ENCODE assay signal across 1 cellular context in genomic region chr15:57364282-57365007, GRCh38.
TF ChIP-seq lines count a peak whose summit lies in the region.

No MANE protein-coding gene starts in this region.

TF ChIP-seq in WTC11, 78 proteins besides CTCF, POLR2A, EP300 and RAD21 (continued from another document):
- TF ChIP-seq NFE2L1 (CRISPR knock-in tag; IDR thresholded peaks at IDR 0.05) (0 out of 2 replicates have a peak, but pooled peaks have one; percentile 22), PREB (CRISPR knock-in tag; IDR thresholded peaks at IDR 0.05; ENCODE audit: borderline replicate concordance) (no peak), ZNF121 (CRISPR knock-in tag; IDR thresholded peaks at IDR 0.05) (0 out of 2 replicates have a peak, but pooled peaks have one; percentile 20), ZNF281 (CRISPR knock-in tag; IDR thresholded peaks at IDR 0.05) (no peak), ZNF532 (CRISPR knock-in tag; IDR thresholded peaks at IDR 0.05; ENCODE audit: borderline replicate concordance) (no peak), NFYB (CRISPR knock-in tag; conservative IDR thresholded peaks at IDR 0.05; ENCODE audit: low read depth) (no peak), TP53 (CRISPR knock-in tag; IDR thresholded peaks at IDR 0.05) (no peak), USF2 (CRISPR knock-in tag; IDR thresholded peaks at IDR 0.05) (no peak)
